13 cellular contexts compared by ENCODE assay signal in genomic region chr10:22489467-22489866, GRCh38.
DNase-seq lines count a peak whose midpoint lies in the region; ATAC-seq lines count a peak whose summit lies in the region.
"Had no signal": no experiment of that assay in that cellular context is flagged by ENCODE, and none has a peak within 500 bp of the region (broad histone marks: within the 10 kb centered on the region; RNA-seq: fewer than 3 reads in every experiment).

No MANE protein-coding gene starts in this region.

- DNase-seq in SIG-M5 treated with dmso at 0.1 percent for 504 hours (lab: John Stamatoyannopoulos, UW; ENCODE audit: unreplicated experiment) = peak; percentile 58
- peak; percentile 45 for DNase-seq in skeletal muscle cell (ENCODE audit: low read depth)
- no peak for DNase-seq in COR-L47 (lab: John Stamatoyannopoulos, UW)
- DNase-seq in AML-193 (lab: John Stamatoyannopoulos, UW) = no peak
- DNase-seq in NCI-H774 (lab: John Stamatoyannopoulos, UW) = no peak
- DNase-seq: anterior cingulate cortex, naive B cell, NCI-H82, tibial artery had no signal

- H3K4me3 ChIP-seq in skeletal muscle cell (ENCODE audit: low read depth, low read length) = no peak overlapping the region
- H3K4me3 ChIP-seq: hepatocyte, tibial artery had no signal

- peak; percentile 60 for ATAC-seq in GM21576 (IDR thresholded peaks at IDR 0.05; ENCODE audit: unreplicated experiment)
- peak; percentile 57 for ATAC-seq in HG03103 (IDR thresholded peaks at IDR 0.05; ENCODE audit: low read depth, unreplicated experiment)
- ATAC-seq in HG03139 (IDR thresholded peaks at IDR 0.05; ENCODE audit: unreplicated experiment) = no peak

Comparison
In these comparisons a context has a peak if more than half of its experiments do, and no peak if none do; other contexts are left out.
1. DNase-seq: peak in SIG-M5 treated with dmso at 0.1 percent for 504 hours (single experiment) and skeletal muscle cell (single experiment); none in COR-L47 (single experiment), AML-193 (0 of 2) and NCI-H774 (single experiment).